Comparison of ENCODE assay signal across 21 cellular contexts in genomic region chr6:72720464-72720863, GRCh38.
A peak's percentile ranks its signal among the peaks of the same experiment; 100 is the strongest.
DNase-seq lines count a peak whose midpoint lies in the region; TF ChIP-seq lines count a peak whose summit lies in the region.
"Had no signal": no experiment of that assay in that cellular context is flagged by ENCODE, and none has a peak within 500 bp of the region (broad histone marks: within the 10 kb centered on the region; RNA-seq: fewer than 3 reads in every experiment).

No MANE protein-coding gene starts in this region.

- H3K36me3 ChIP-seq in ACC112 (ENCODE audit: insufficient read depth, low read length) (no peaks in the 10 kb centered on the region), adipocyte (ENCODE audit: control insufficient read depth, insufficient read depth, low read length, severe bottlenecking) (no peaks in the 10 kb centered on the region), hepatocyte (replicated peaks; ENCODE audit: insufficient read depth, low read depth) (no peaks in the 10 kb centered on the region)
- H3K36me3 ChIP-seq: right atrium auricular region, stomach, thyroid gland, uterus had no signal

- H3K4me1 ChIP-seq in ACC112 (ENCODE audit: control insufficient read depth, insufficient read depth, low read length, unreplicated experiment) (peaks cover 14% of the 10 kb centered on the region), adipocyte (ENCODE audit: control insufficient read depth, insufficient read depth, low read length) (no peaks in the 10 kb centered on the region), hepatocyte (ENCODE audit: insufficient read depth) (no peaks in the 10 kb centered on the region)
- H3K4me1 ChIP-seq: right atrium auricular region, stomach, thyroid gland, uterus had no signal

- H4K20me1 ChIP-seq in hepatocyte (ENCODE audit: insufficient read depth, poor library complexity, severe bottlenecking): no peaks in the 10 kb centered on the region

- peak; percentile 73 for DNase-seq in HCEC 1CT
- peak; percentile 34 for DNase-seq in adipocyte (ENCODE audit: low read depth)
- DNase-seq in iris pigment epithelial cell (ENCODE audit: low read depth): peak; percentile 40
- no peak for DNase-seq in H4 (ENCODE audit: low spot score)
- DNase-seq in middle frontal gyrus (ENCODE audit: extremely low spot score, low spot score): no peak
- DNase-seq in 8988T: no peak
- no peak for DNase-seq in hepatocyte (ENCODE audit: low spot score)
- DNase-seq: activated B cell treated with CpG ODN at 0.5 μM for 24 hours; activated naive CD8-positive, alpha-beta T cell treated with anti-CD3 and anti-CD28 coated beads, Interleukin-2, amount 50 U/mL, for 24 hours; activated T-cell treated with anti-CD3 and anti-CD28 coated beads, Interleukin-2, amount 50 U/mL, for 48 hours; CD8-positive, alpha-beta memory T cell; DMS 273 treated with DMSO at 0.1 percent for 48 hours; dorsolateral prefrontal cortex; NCI-H1048; NCI-H82; stimulated activated CD8-positive, alpha-beta memory T cell treated with anti-CD3 and anti-CD28 coated beads, Interleukin-4, amount 100 ng/mL, for 48 hours; stomach; thyroid gland; uterus had no signal

- no peak overlapping the region for H3K9ac ChIP-seq in adipocyte (ENCODE audit: low read length)

- 0 out of 2 replicates have a peak overlapping the region, but pooled peaks have one; percentile 14 for H3K4me3 ChIP-seq in ACC112 (ENCODE audit: low read depth, low read length)
- no peak overlapping the region for H3K4me3 ChIP-seq in adipocyte (ENCODE audit: low read length)
- no peak overlapping the region for H3K4me3 ChIP-seq in hepatocyte
- H3K4me3 ChIP-seq: dorsolateral prefrontal cortex, right atrium auricular region, stomach, thyroid gland, uterus had no signal

- H3K27ac ChIP-seq in ACC112 (ENCODE audit: low read depth, low read length) (no peak overlapping the region), hepatocyte (no peak overlapping the region)
- H3K27ac ChIP-seq: dorsolateral prefrontal cortex, right atrium auricular region, stomach, thyroid gland, uterus had no signal

- WGBS in hepatocyte (ENCODE audit: low lambda C conversion rate, missing lambda C conversion rate): 53% methylated on average over 2 of the region's 2 CpGs

- no peaks in the 10 kb centered on the region for H3K9me2 ChIP-seq in hepatocyte (replicated peaks; ENCODE audit: insufficient read depth)

- H3K4me2 ChIP-seq in hepatocyte: no peak overlapping the region

- H3K79me2 ChIP-seq in ACC112 (ENCODE audit: control insufficient read depth, insufficient read depth, low read length, unreplicated experiment) (no peaks in the 10 kb centered on the region), hepatocyte (no peaks in the 10 kb centered on the region)

- H3K9me3 ChIP-seq in adipocyte (ENCODE audit: control insufficient read depth, low read length) (no peaks in the 10 kb centered on the region), hepatocyte (ENCODE audit: low read depth) (no peaks in the 10 kb centered on the region)
- H3K9me3 ChIP-seq: right atrium auricular region, stomach, thyroid gland, uterus had no signal

- H3K27me3 ChIP-seq in ACC112 (ENCODE audit: insufficient read depth, low read length): no peaks in the 10 kb centered on the region
- peaks cover 6% of the 10 kb centered on the region for H3K27me3 ChIP-seq in adipocyte (replicated peaks; ENCODE audit: control insufficient read depth, insufficient read depth, low read length)
- H3K27me3 ChIP-seq in hepatocyte: no peaks in the 10 kb centered on the region
- H3K27me3 ChIP-seq: dorsolateral prefrontal cortex, right atrium auricular region, stomach, thyroid gland, uterus had no signal

- TF ChIP-seq CTCF in hepatocyte (IDR thresholded peaks at IDR 0.05; ENCODE audit: poor library complexity): no peak

- peak overlapping the region; percentile 22 for H2AFZ ChIP-seq in ACC112 (ENCODE audit: low read length, unreplicated experiment)
- H2AFZ ChIP-seq in hepatocyte: no peak overlapping the region

Comparison
In these comparisons a context has a peak if more than half of its experiments do, and no peak if none do; other contexts are left out.
1. DNase-seq: peak in HCEC 1CT (single experiment), adipocyte (single experiment) and iris pigment epithelial cell (single experiment); none in H4 (single experiment), middle frontal gyrus (single experiment), 8988T (single experiment) and hepatocyte (single experiment).